In genomic region chr2:112275314-112275886, GRCh38 we compare ENCODE assay signal across 8 cellular contexts. TPM values are rescaled to one million over a fixed set of nuclear protein-coding genes. Genes with fewer than 3 reads are reported as not detected.
DNase-seq lines count a peak whose midpoint lies in the region; ATAC-seq and TF ChIP-seq lines count a peak whose summit lies in the region.

ZC3H6 (plus strand) TSS chr2:112275597; CDS start chr2:112275995, 398 bp downstream.

- peak; percentile 93 for ATAC-seq in GM21529 (IDR thresholded peaks at IDR 0.05; ENCODE audit: unreplicated experiment)

- peak within 1 kb of the TSS; percentile 99 to 100 (median 100) for H3K27ac Mint-ChIP-seq in IgD-negative memory B cell
- peak within 1 kb of the TSS; percentile 99 for H3K27ac Mint-ChIP-seq in activated T-cell treated with anti-CD3 and anti-CD28 coated beads, Interleukin-2, amount 50 U/mL, for 24 hours

- H3K9me3 Mint-ChIP-seq in IgD-negative memory B cell = no peaks in the 10 kb centered on the region
- H3K9me3 Mint-ChIP-seq in activated T-cell treated with anti-CD3 and anti-CD28 coated beads, Interleukin-2, amount 50 U/mL, for 24 hours = no peaks in the 10 kb centered on the region

- H3K4me3 ChIP-seq in muscle layer of colon (ENCODE audit: low read depth in 1 of 2, low read length in 2 of 2) = peak within 1 kb of the TSS; percentile 79 to 100

- H3K27me3 Mint-ChIP-seq in IgD-negative memory B cell = no peaks in the 10 kb centered on the region
- no peaks in the 10 kb centered on the region for H3K27me3 Mint-ChIP-seq in activated T-cell treated with anti-CD3 and anti-CD28 coated beads, Interleukin-2, amount 50 U/mL, for 24 hours

- H3K36me3 Mint-ChIP-seq in IgD-negative memory B cell = no peaks in the 10 kb centered on the region
- peaks cover 4% of the 10 kb centered on the region for H3K36me3 Mint-ChIP-seq in activated T-cell treated with anti-CD3 and anti-CD28 coated beads, Interleukin-2, amount 50 U/mL, for 24 hours (ENCODE audit: low read depth)

- H3K4me1 ChIP-seq in muscle layer of colon (ENCODE audit: insufficient read depth, low read length) = no peaks in the 10 kb centered on the region

- H3K27me3 ChIP-seq in muscle layer of colon (ENCODE audit: control insufficient read depth in 1 of 2, insufficient read depth in 2 of 2, low read length in 2 of 2) = no peaks in the 10 kb centered on the region

- peak within 1 kb of the TSS; percentile 98 for H3K9ac ChIP-seq in muscle layer of colon (ENCODE audit: low read length)

- H3K27ac ChIP-seq in muscle layer of colon (ENCODE audit: low read depth, low read length) = peak within 1 kb of the TSS; percentile 99

- peak; percentile 99 for TF ChIP-seq POLR2A in erythroblast (IDR thresholded peaks at IDR 0.05; ENCODE audit: low read length)

- no peaks in the 10 kb centered on the region for H3K9me3 ChIP-seq in muscle layer of colon (ENCODE audit: low read length)

- H3K4me3 Mint-ChIP-seq in IgD-negative memory B cell = peak within 1 kb of the TSS; percentile 95 to 100 (median 96)
- H3K4me3 Mint-ChIP-seq in activated T-cell treated with anti-CD3 and anti-CD28 coated beads, Interleukin-2, amount 50 U/mL, for 24 hours = peak within 1 kb of the TSS; percentile 95

- H3K36me3 ChIP-seq in muscle layer of colon (ENCODE audit: insufficient read depth, low read length) = no peaks in the 10 kb centered on the region

- H3K4me1 Mint-ChIP-seq in IgD-negative memory B cell = peaks cover 7 to 30% (median 19%) of the 10 kb centered on the region in 3 donors
- peaks cover 29% of the 10 kb centered on the region for H3K4me1 Mint-ChIP-seq in activated T-cell treated with anti-CD3 and anti-CD28 coated beads, Interleukin-2, amount 50 U/mL, for 24 hours (ENCODE audit: low read depth)

- DNase-seq in DMS153 (lab: John Stamatoyannopoulos, UW) = peak; percentile 95
- peak; percentile 62 for DNase-seq in OCI-M2 (lab: John Stamatoyannopoulos, UW; ENCODE audit: unreplicated experiment)
- DNase-seq in activated T-cell treated with anti-CD3 and anti-CD28 coated beads, Interleukin-2, amount 50 U/mL, for 24 hours = peak; percentile 100
- DNase-seq in erythroblast (lab: John Stamatoyannopoulos, UW) = peak; percentile 100
- peak; percentile 99 for DNase-seq in stimulated activated CD8-positive, alpha-beta memory T cell treated with anti-CD3 and anti-CD28 coated beads, Interleukin-7, amount 100 ng/mL, for 24 hours (ENCODE audit: low read depth)

RNA-seq across cellular contexts. Expression of gene ZC3H6, which starts in this region (rescaled TPM):
- polyA plus RNA-seq in IgD-negative memory B cell = 7.5 TPM

Comparison
In these comparisons a context has a peak if more than half of its experiments do, and no peak if none do; other contexts are left out.
1. Peak in every context shown above with its lines: DNase-seq, ATAC-seq, H3K4me3 ChIP-seq and H3K27ac ChIP-seq.